Comparison of ENCODE assay signal across 1 cellular context in the genomic region with DNA sequence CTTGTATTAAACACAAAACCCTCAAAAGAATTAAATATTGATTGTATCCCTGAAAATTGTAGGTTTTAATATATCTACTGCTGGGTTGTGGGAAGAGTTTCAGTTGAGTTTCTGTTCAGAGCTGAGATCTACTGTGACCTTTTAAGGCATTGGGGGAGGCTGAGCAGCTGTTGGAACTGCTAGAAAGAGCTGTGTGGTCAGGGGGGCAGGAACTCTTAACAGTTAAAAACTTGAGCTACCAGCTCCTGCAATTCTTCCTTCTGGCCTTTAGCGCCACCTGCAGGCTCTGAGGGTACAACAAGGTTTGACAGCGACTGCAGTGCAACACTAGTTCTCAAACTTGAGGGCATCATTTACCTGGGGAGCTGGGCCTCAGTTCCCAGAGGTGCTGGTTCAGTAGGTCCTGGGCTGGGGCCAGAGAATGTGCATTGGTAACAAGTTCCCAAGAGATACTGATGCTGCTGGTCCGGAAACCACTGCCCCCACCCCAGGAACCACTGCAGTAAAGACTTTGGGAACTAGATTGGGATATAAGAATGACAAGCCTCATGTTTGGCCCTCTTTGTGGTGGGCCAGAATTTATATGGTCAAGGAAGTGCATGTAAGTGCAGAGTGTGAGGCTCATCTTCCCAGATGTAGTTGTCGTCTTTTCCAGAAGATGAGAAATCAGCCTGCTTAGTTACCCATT.
A peak's percentile ranks its signal among the peaks of the same experiment; 100 is the strongest.
TF ChIP-seq lines count a peak whose summit lies in the region.

No MANE protein-coding gene starts in this region.

TF ChIP-seq in K562, 482 proteins besides CTCF, POLR2A, EP300 and RAD21 (continued from another document and continues in another):
- TF ChIP-seq NFYB (IDR thresholded peaks at IDR 0.05; ENCODE audit: extremely low read depth, insufficient read length) (no peak), SOX6 (IDR thresholded peaks at IDR 0.05) (0 out of 2 replicates have a peak, but pooled peaks have one; percentile 36), ZNF174 (CRISPR knock-in tag; IDR thresholded peaks at IDR 0.05) (no peak), ESRRA (IDR thresholded peaks at IDR 0.05; ENCODE audit: borderline replicate concordance, low read depth) (peak; percentile 40; the same call in 1 of the 2 replicates), ARNT (IDR thresholded peaks at IDR 0.05) (0 out of 4 replicates have a peak, but pooled peaks of 1 of the 2 experiments have one; percentile 28), ELF1 (tag; IDR thresholded peaks at IDR 0.05) (no peak), CREM (IDR thresholded peaks at IDR 0.05; ENCODE audit: low read depth) (peak; percentile 27; the same call in 1 of the 2 replicates), TEAD4 (IDR thresholded peaks at IDR 0.05; ENCODE audit: low read length) (peak; percentile 37; the same call in 1 of the 2 replicates), TEAD4 (CRISPR knock-in tag; IDR thresholded peaks at IDR 0.05; ENCODE audit: borderline replicate concordance) (no peak), IRF2 (CRISPR knock-in tag; IDR thresholded peaks at IDR 0.05) (no peak), JUND (IDR thresholded peaks at IDR 0.05; ENCODE audit: borderline replicate concordance, low read depth, low read length) (peak; percentile 67), JUND (tag; IDR thresholded peaks at IDR 0.05; ENCODE audit: borderline replicate concordance, low read depth, low read length) (no peak; the same call in 2 of the 3 replicates), TBP (optimal IDR thresholded peaks at IDR 0.05; ENCODE audit: low read depth, low read length) (peak; percentile 86), NBN (IDR thresholded peaks at IDR 0.05; ENCODE audit: low read depth) (0 out of 2 replicates have a peak, but pooled peaks have one; percentile 20), ZNF561 (CRISPR knock-in tag; conservative IDR thresholded peaks at IDR 0.05) (no peak), L3MBTL2 (IDR thresholded peaks at IDR 0.05) (0 out of 2 replicates have a peak, but pooled peaks have one; percentile 20), DACH1 (IDR thresholded peaks at IDR 0.05; ENCODE audit: partially characterized antibody) (peak; percentile 81), TAF1 (IDR thresholded peaks at IDR 0.05; ENCODE audit: control insufficient read depth, extremely low read depth, insufficient read depth, low read length, severe bottlenecking) (peak; percentile 32), ETV6 (IDR thresholded peaks at IDR 0.05; ENCODE audit: borderline replicate concordance in 1 of 2, low read depth in 2 of 2, low read length in 1 of 2) (no peak), ETV6 (CRISPR knock-in tag; IDR thresholded peaks at IDR 0.05; ENCODE audit: borderline replicate concordance) (no peak), KLF16 (IDR thresholded peaks at IDR 0.05) (peak; percentile 32; the same call in 1 of the 2 replicates), RNF2 (IDR thresholded peaks at IDR 0.05) (0 out of 2 replicates have a peak, but pooled peaks have one; percentile 15), STAG1 (CRISPR knock-in tag; IDR thresholded peaks at IDR 0.05; ENCODE audit: borderline replicate concordance) (peak; percentile 46; the same call in 1 of the 2 replicates)
- TF ChIP-seq, protein P1, sequence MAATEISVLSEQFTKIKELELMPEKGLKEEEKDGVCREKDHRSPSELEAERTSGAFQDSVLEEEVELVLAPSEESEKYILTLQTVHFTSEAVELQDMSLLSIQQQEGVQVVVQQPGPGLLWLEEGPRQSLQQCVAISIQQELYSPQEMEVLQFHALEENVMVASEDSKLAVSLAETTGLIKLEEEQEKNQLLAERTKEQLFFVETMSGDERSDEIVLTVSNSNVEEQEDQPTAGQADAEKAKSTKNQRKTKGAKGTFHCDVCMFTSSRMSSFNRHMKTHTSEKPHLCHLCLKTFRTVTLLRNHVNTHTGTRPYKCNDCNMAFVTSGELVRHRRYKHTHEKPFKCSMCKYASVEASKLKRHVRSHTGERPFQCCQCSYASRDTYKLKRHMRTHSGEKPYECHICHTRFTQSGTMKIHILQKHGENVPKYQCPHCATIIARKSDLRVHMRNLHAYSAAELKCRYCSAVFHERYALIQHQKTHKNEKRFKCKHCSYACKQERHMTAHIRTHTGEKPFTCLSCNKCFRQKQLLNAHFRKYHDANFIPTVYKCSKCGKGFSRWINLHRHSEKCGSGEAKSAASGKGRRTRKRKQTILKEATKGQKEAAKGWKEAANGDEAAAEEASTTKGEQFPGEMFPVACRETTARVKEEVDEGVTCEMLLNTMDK (IDR thresholded peaks at IDR 0.05; ENCODE audit: borderline replicate concordance, insufficient read depth, low read depth, low read length, poor library complexity, severe bottlenecking): peak; percentile 54
- TF ChIP-seq, protein P2, sequence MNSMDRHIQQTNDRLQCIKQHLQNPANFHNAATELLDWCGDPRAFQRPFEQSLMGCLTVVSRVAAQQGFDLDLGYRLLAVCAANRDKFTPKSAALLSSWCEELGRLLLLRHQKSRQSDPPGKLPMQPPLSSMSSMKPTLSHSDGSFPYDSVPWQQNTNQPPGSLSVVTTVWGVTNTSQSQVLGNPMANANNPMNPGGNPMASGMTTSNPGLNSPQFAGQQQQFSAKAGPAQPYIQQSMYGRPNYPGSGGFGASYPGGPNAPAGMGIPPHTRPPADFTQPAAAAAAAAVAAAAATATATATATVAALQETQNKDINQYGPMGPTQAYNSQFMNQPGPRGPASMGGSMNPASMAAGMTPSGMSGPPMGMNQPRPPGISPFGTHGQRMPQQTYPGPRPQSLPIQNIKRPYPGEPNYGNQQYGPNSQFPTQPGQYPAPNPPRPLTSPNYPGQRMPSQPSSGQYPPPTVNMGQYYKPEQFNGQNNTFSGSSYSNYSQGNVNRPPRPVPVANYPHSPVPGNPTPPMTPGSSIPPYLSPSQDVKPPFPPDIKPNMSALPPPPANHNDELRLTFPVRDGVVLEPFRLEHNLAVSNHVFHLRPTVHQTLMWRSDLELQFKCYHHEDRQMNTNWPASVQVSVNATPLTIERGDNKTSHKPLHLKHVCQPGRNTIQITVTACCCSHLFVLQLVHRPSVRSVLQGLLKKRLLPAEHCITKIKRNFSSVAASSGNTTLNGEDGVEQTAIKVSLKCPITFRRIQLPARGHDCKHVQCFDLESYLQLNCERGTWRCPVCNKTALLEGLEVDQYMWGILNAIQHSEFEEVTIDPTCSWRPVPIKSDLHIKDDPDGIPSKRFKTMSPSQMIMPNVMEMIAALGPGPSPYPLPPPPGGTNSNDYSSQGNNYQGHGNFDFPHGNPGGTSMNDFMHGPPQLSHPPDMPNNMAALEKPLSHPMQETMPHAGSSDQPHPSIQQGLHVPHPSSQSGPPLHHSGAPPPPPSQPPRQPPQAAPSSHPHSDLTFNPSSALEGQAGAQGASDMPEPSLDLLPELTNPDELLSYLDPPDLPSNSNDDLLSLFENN (IDR thresholded peaks at IDR 0.05; ENCODE audit: low read depth in 2 of 2, low read length in 2 of 2): 0 out of 4 replicates have a peak, but pooled peaks of 1 of the 2 experiments have one; percentile 48
- TF ChIP-seq, protein P3, sequence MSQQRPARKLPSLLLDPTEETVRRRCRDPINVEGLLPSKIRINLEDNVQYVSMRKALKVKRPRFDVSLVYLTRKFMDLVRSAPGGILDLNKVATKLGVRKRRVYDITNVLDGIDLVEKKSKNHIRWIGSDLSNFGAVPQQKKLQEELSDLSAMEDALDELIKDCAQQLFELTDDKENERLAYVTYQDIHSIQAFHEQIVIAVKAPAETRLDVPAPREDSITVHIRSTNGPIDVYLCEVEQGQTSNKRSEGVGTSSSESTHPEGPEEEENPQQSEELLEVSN (IDR thresholded peaks at IDR 0.05; ENCODE audit: borderline replicate concordance in 1 of 2, extremely low read depth in 1 of 2, insufficient read depth in 1 of 2, insufficient read length in 1 of 2, low read depth in 1 of 2, low read length in 1 of 2, poor library complexity in 1 of 2, severe bottlenecking in 1 of 2): no peak
- TF ChIP-seq, protein P4, sequence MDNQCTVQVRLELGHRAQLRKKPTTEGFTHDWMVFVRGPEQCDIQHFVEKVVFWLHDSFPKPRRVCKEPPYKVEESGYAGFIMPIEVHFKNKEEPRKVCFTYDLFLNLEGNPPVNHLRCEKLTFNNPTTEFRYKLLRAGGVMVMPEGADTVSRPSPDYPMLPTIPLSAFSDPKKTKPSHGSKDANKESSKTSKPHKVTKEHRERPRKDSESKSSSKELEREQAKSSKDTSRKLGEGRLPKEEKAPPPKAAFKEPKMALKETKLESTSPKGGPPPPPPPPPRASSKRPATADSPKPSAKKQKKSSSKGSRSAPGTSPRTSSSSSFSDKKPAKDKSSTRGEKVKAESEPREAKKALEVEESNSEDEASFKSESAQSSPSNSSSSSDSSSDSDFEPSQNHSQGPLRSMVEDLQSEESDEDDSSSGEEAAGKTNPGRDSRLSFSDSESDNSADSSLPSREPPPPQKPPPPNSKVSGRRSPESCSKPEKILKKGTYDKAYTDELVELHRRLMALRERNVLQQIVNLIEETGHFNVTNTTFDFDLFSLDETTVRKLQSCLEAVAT (IDR thresholded peaks at IDR 0.05): peak in 1 of 2 experiments; percentile 25; a peak in 1 of 4 replicates
- TF ChIP-seq, protein P5, sequence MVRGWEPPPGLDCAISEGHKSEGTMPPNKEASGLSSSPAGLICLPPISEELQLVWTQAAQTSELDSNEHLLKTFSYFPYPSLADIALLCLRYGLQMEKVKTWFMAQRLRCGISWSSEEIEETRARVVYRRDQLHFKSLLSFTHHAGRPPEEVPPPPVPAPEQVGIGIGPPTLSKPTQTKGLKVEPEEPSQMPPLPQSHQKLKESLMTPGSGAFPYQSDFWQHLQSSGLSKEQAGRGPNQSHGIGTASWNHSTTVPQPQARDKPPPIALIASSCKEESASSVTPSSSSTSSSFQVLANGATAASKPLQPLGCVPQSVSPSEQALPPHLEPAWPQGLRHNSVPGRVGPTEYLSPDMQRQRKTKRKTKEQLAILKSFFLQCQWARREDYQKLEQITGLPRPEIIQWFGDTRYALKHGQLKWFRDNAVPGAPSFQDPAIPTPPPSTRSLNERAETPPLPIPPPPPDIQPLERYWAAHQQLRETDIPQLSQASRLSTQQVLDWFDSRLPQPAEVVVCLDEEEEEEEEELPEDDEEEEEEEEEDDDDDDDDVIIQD (CRISPR knock-in tag; IDR thresholded peaks at IDR 0.05): no peak
- TF ChIP-seq, protein P6, sequence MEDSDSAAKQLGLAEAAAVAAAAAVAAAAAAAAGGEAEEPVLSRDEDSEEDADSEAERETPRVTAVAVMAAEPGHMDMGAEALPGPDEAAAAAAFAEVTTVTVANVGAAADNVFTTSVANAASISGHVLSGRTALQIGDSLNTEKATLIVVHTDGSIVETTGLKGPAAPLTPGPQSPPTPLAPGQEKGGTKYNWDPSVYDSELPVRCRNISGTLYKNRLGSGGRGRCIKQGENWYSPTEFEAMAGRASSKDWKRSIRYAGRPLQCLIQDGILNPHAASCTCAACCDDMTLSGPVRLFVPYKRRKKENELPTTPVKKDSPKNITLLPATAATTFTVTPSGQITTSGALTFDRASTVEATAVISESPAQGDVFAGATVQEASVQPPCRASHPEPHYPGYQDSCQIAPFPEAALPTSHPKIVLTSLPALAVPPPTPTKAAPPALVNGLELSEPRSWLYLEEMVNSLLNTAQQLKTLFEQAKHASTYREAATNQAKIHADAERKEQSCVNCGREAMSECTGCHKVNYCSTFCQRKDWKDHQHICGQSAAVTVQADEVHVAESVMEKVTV (CRISPR knock-in tag; IDR thresholded peaks at IDR 0.05): peak; percentile 43; the same call in 1 of the 2 replicates
- TF ChIP-seq, protein P7, sequence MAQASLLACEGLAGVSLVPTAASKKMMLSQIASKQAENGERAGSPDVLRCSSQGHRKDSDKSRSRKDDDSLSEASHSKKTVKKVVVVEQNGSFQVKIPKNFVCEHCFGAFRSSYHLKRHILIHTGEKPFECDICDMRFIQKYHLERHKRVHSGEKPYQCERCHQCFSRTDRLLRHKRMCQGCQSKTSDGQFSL (CRISPR knock-in tag; IDR thresholded peaks at IDR 0.05): no peak
- TF ChIP-seq, protein P7 (tag; IDR thresholded peaks at IDR 0.05): no peak
- TF ChIP-seq, protein P8, sequence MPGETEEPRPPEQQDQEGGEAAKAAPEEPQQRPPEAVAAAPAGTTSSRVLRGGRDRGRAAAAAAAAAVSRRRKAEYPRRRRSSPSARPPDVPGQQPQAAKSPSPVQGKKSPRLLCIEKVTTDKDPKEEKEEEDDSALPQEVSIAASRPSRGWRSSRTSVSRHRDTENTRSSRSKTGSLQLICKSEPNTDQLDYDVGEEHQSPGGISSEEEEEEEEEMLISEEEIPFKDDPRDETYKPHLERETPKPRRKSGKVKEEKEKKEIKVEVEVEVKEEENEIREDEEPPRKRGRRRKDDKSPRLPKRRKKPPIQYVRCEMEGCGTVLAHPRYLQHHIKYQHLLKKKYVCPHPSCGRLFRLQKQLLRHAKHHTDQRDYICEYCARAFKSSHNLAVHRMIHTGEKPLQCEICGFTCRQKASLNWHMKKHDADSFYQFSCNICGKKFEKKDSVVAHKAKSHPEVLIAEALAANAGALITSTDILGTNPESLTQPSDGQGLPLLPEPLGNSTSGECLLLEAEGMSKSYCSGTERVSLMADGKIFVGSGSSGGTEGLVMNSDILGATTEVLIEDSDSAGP (CRISPR knock-in tag; IDR thresholded peaks at IDR 0.05): no peak
- TF ChIP-seq, protein P9, sequence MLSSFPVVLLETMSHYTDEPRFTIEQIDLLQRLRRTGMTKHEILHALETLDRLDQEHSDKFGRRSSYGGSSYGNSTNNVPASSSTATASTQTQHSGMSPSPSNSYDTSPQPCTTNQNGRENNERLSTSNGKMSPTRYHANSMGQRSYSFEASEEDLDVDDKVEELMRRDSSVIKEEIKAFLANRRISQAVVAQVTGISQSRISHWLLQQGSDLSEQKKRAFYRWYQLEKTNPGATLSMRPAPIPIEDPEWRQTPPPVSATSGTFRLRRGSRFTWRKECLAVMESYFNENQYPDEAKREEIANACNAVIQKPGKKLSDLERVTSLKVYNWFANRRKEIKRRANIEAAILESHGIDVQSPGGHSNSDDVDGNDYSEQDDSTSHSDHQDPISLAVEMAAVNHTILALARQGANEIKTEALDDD (IDR thresholded peaks at IDR 0.05): peak; percentile 68
- TF ChIP-seq, protein P10, sequence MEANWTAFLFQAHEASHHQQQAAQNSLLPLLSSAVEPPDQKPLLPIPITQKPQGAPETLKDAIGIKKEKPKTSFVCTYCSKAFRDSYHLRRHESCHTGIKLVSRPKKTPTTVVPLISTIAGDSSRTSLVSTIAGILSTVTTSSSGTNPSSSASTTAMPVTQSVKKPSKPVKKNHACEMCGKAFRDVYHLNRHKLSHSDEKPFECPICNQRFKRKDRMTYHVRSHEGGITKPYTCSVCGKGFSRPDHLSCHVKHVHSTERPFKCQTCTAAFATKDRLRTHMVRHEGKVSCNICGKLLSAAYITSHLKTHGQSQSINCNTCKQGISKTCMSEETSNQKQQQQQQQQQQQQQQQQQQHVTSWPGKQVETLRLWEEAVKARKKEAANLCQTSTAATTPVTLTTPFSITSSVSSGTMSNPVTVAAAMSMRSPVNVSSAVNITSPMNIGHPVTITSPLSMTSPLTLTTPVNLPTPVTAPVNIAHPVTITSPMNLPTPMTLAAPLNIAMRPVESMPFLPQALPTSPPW (CRISPR knock-in tag; IDR thresholded peaks at IDR 0.05): peak; percentile 82
- TF ChIP-seq, protein P11, sequence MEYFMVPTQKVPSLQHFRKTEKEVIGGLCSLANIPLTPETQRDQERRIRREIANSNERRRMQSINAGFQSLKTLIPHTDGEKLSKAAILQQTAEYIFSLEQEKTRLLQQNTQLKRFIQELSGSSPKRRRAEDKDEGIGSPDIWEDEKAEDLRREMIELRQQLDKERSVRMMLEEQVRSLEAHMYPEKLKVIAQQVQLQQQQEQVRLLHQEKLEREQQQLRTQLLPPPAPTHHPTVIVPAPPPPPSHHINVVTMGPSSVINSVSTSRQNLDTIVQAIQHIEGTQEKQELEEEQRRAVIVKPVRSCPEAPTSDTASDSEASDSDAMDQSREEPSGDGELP (CRISPR knock-in tag; IDR thresholded peaks at IDR 0.05; ENCODE audit: borderline replicate concordance): peak; percentile 85
